In genomic region chr3:107429330-107430181, GRCh38 we compare ENCODE assay signal across 8 cellular contexts. TPM values are rescaled to one million over a fixed set of nuclear protein-coding genes. Genes with fewer than 3 reads are reported as not detected.
DNase-seq lines count a peak whose midpoint lies in the region; ATAC-seq and TF ChIP-seq lines count a peak whose summit lies in the region.

No MANE protein-coding gene starts in this region.

- H3K27me3 ChIP-seq in SK-N-SH (ENCODE audit: insufficient read depth) (no peaks in the 10 kb centered on the region), adipocyte (replicated peaks; ENCODE audit: control insufficient read depth, insufficient read depth, low read length) (peaks cover 8% of the 10 kb centered on the region), cardiac muscle cell (peaks cover 21% of the 10 kb centered on the region), parathyroid adenoma (ENCODE audit: control insufficient read depth, insufficient read depth, low read length) (no peaks in the 10 kb centered on the region)

- no peaks in the 10 kb centered on the region for H3K9me3 ChIP-seq in SK-N-SH
- H3K9me3 ChIP-seq in adipocyte (ENCODE audit: control insufficient read depth, low read length), result no peaks in the 10 kb centered on the region
- no peaks in the 10 kb centered on the region for H3K9me3 ChIP-seq in cardiac muscle cell (ENCODE audit: low read depth)
- no peaks in the 10 kb centered on the region for H3K9me3 ChIP-seq in parathyroid adenoma (ENCODE audit: control insufficient read depth, low read length)

- TF ChIP-seq CTCF in SK-N-SH (IDR thresholded peaks at IDR 0.05) (peak; percentile 55), cardiac muscle cell (IDR thresholded peaks at IDR 0.05; ENCODE audit: low read depth, low read length) (peak; percentile 88), parathyroid adenoma (IDR thresholded peaks at IDR 0.05) (peak; percentile 97)

- WGBS in SK-N-SH (ENCODE audit: low lambda C conversion rate), result 77% methylated on average over 35 of the region's 37 CpGs

- TF ChIP-seq EP300 in SK-N-SH (IDR thresholded peaks at IDR 0.05; ENCODE audit: borderline replicate concordance in 1 of 2, low read depth in 1 of 2, low read length in 1 of 2), result no peak

- H3K36me3 ChIP-seq in SK-N-SH (replicated peaks in 1 of 2; ENCODE audit: control insufficient read depth in 1 of 2, insufficient read depth in 2 of 2, low read length in 1 of 2), result no peaks in the 10 kb centered on the region
- no peaks in the 10 kb centered on the region for H3K36me3 ChIP-seq in adipocyte (ENCODE audit: control insufficient read depth, insufficient read depth, low read length, severe bottlenecking)
- no peaks in the 10 kb centered on the region for H3K36me3 ChIP-seq in cardiac muscle cell
- no peaks in the 10 kb centered on the region for H3K36me3 ChIP-seq in parathyroid adenoma (ENCODE audit: control insufficient read depth, insufficient read depth, low read length)

- peak overlapping the region; percentile 84 to 97 (median 90) for H3K4me3 Mint-ChIP-seq in IgD-negative memory B cell

- H3K27ac ChIP-seq in SK-N-SH (ENCODE audit: low read depth in 2 of 2, low read length in 1 of 2) (no peak overlapping the region), cardiac muscle cell (no peak overlapping the region), parathyroid adenoma (peak overlapping the region; percentile 99)

- H3K9me3 Mint-ChIP-seq in IgD-negative memory B cell, result no peaks in the 10 kb centered on the region

- no peak overlapping the region for H2AFZ ChIP-seq in SK-N-SH (ENCODE audit: low read depth)
- peak overlapping the region; percentile 92 for H2AFZ ChIP-seq in parathyroid adenoma

- no peak overlapping the region; a peak in 1 of 4 replicates for H3K4me3 ChIP-seq in SK-N-SH (ENCODE audit: low read depth in 2 of 2, low read length in 1 of 2)
- peak overlapping the region; percentile 90 for H3K4me3 ChIP-seq in adipocyte (ENCODE audit: low read length)
- H3K4me3 ChIP-seq in cardiac muscle cell, result peak overlapping the region; percentile 29
- peak overlapping the region; percentile 6 for H3K4me3 ChIP-seq in parathyroid adenoma (ENCODE audit: low read depth, low read length)

- POLR2A ChIA-PET in SK-N-SH (lab: Yijun Ruan, JAX), result no interaction called here

- H3F3A ChIP-seq in SK-N-SH (replicated peaks; ENCODE audit: insufficient read depth), result no peaks in the 10 kb centered on the region

- H3K79me2 ChIP-seq in SK-N-SH (ENCODE audit: insufficient read depth), result no peaks in the 10 kb centered on the region
- H3K79me2 ChIP-seq in parathyroid adenoma, result peaks cover 8% of the 10 kb centered on the region

- H3K9me2 ChIP-seq in SK-N-SH, result no peaks in the 10 kb centered on the region

- peaks cover 38 to 47% (median 45%) of the 10 kb centered on the region in 3 donors for H3K4me1 Mint-ChIP-seq in IgD-negative memory B cell

- peak; percentile 47 for ATAC-seq in GM21737 (IDR thresholded peaks at IDR 0.05; ENCODE audit: unreplicated experiment)

- CTCF ChIA-PET in SK-N-SH (lab: Yijun Ruan, JAX), result interaction anchor here (0.6 to 4.3 kb wide), 17 partner anchors 8 to 313 kb away, joined by 3 to 36 read pairs (median 3); partner anchors contain the start of gene CCDC54

- TF ChIP-seq RAD21 in SK-N-SH (IDR thresholded peaks at IDR 0.05; ENCODE audit: low read length), result peak; percentile 46

- H3K4me1 ChIP-seq in SK-N-SH (ENCODE audit: control insufficient read depth in 1 of 2, insufficient read depth in 2 of 2, low read depth in 1 of 2, low read length in 1 of 2) (peaks cover 7 to 8% of the 10 kb centered on the region in 2 experiments; a peak in 3 of 4 replicates), adipocyte (ENCODE audit: control insufficient read depth, insufficient read depth, low read length) (peaks cover 20% of the 10 kb centered on the region), cardiac muscle cell (ENCODE audit: low read depth) (peaks cover 5% of the 10 kb centered on the region), parathyroid adenoma (peaks cover 28% of the 10 kb centered on the region)

- H3K27ac Mint-ChIP-seq in IgD-negative memory B cell, result peak overlapping the region; percentile 78 to 96 (median 83)

- H3K9ac ChIP-seq in SK-N-SH (no peak overlapping the region), adipocyte (ENCODE audit: low read length) (peak overlapping the region; percentile 84), parathyroid adenoma (peak overlapping the region; percentile 42)

- H3K36me3 Mint-ChIP-seq in IgD-negative memory B cell, result no peaks in the 10 kb centered on the region

- DNase-seq in ELR (ENCODE audit: low read depth), result peak; percentile 89
- DNase-seq in SK-N-SH, result peak; percentile 82
- DNase-seq in adipocyte (ENCODE audit: low read depth), result peak; percentile 95
- DNase-seq in cardiac muscle cell (ENCODE audit: low read depth in 1 of 2, low spot score in 1 of 2), result peak; percentile 84 to 94
- DNase-seq in ureter (ENCODE audit: low spot score), result peak; percentile 72

- no peaks in the 10 kb centered on the region for H3K27me3 Mint-ChIP-seq in IgD-negative memory B cell

- no peaks in the 10 kb centered on the region for H4K20me1 ChIP-seq in SK-N-SH (ENCODE audit: insufficient read depth)

- H3K4me2 ChIP-seq in SK-N-SH, result no peak overlapping the region
- H3K4me2 ChIP-seq in parathyroid adenoma (ENCODE audit: low read length), result no peak overlapping the region

TF ChIP-seq in SK-N-SH, 30 proteins besides CTCF, POLR2A, EP300 and RAD21:
- no peak for TF ChIP-seq PBX3 (IDR thresholded peaks at IDR 0.05)
- no peak for TF ChIP-seq GATA2 (CRISPR knock-in tag; IDR thresholded peaks at IDR 0.05)
- TF ChIP-seq USF2 (IDR thresholded peaks at IDR 0.05; ENCODE audit: borderline replicate concordance, low read depth, low read length), result no peak
- TF ChIP-seq EZH2phosphoT487 (IDR thresholded peaks at IDR 0.05; ENCODE audit: borderline replicate concordance, low read depth), result no peak
- no peak for TF ChIP-seq RXRA (IDR thresholded peaks at IDR 0.05; ENCODE audit: borderline replicate concordance, low read depth)
- no peak for TF ChIP-seq NRF1 (IDR thresholded peaks at IDR 0.05; ENCODE audit: low read depth, low read length)
- no peak for TF ChIP-seq POLR2AphosphoS5 (IDR thresholded peaks at IDR 0.05; ENCODE audit: low read depth, low read length)

RNA-seq across cellular contexts. Expression of gene CCDC54, which starts 52.3 kb away (rescaled TPM):
- not detected for polyA plus RNA-seq in IgD-negative memory B cell
- polyA plus RNA-seq in SK-N-SH (2012; rRNA removed), result not detected in 2 replicates
- polyA plus RNA-seq in SK-N-SH (2012; cell fraction: cytosol; rRNA removed), result not detected in 2 replicates
- not detected in 2 replicates for polyA plus RNA-seq in SK-N-SH (2012; cell fraction: nucleus; rRNA removed)
- total RNA-seq in cardiac muscle cell, result not detected in 2 replicates
- polyA plus RNA-seq in cardiac muscle cell, result 0.31 and 0.79 TPM in 2 replicates
- not detected for total RNA-seq in ureter

Comparison
In these comparisons a context has a peak if more than half of its experiments do, and no peak if none do; other contexts are left out.
1. H3K4me3 ChIP-seq: peak in adipocyte (single experiment), cardiac muscle cell (single experiment) and parathyroid adenoma (single experiment); none in SK-N-SH (0 of 2).
2. Peak in every context shown above with its lines, with median percentiles within 50 percentile points of each other: DNase-seq and CTCF ChIP-seq.